ENCODE assay signal across 15 cellular contexts in genomic region chr16:59881366-59881765, GRCh38.
"Had no signal": no experiment of that assay in that cellular context is flagged by ENCODE, and none has a peak within 500 bp of the region (broad histone marks: within the 10 kb centered on the region; RNA-seq: fewer than 3 reads in every experiment).

No MANE protein-coding gene starts in this region.

- H3K27ac Mint-ChIP-seq: activated CD8-positive, alpha-beta T cell treated with anti-CD3 and anti-CD28 coated beads for 36 hours; activated naive CD4-positive, alpha-beta T cell treated with anti-CD3 and anti-CD28 coated beads, Interleukin-2, amount 50 U/mL, for 24 hours; nephron progenitor cell; WTC11 had no signal

- H3K36me3 Mint-ChIP-seq: activated naive CD4-positive, alpha-beta T cell treated with anti-CD3 and anti-CD28 coated beads, Interleukin-2, amount 50 U/mL, for 24 hours; WTC11 had no signal

- H3K4me1 ChIP-seq: psoas muscle, right lobe of liver had no signal

- H3K4me3 Mint-ChIP-seq: activated CD8-positive, alpha-beta T cell treated with anti-CD3 and anti-CD28 coated beads for 36 hours; activated naive CD4-positive, alpha-beta T cell treated with anti-CD3 and anti-CD28 coated beads, Interleukin-2, amount 50 U/mL, for 24 hours; activated T-cell treated with anti-CD3 and anti-CD28 coated beads, Interleukin-2, amount 50 U/mL, for 4 hours; nephron progenitor cell; WTC11 had no signal

- DNase-seq: activated CD4-positive, alpha-beta T cell treated with anti-CD3 and anti-CD28 coated beads for 4 hours; activated CD8-positive, alpha-beta T cell treated with anti-CD3 and anti-CD28 coated beads for 36 hours; activated effector memory CD4-positive, alpha-beta T cell treated with Interleukin-2 at 50 U/mL for 16 hours; activated T-cell treated with anti-CD3 and anti-CD28 coated beads, Interleukin-2, amount 50 U/mL, for 4 hours; dorsolateral prefrontal cortex; nephron progenitor cell; psoas muscle; right lobe of liver; stimulated activated naive CD8-positive, alpha-beta T cell treated with anti-CD3 and anti-CD28 coated beads, Interleukin-15, Interleukin-2, amounts not matched to agents 100 U/mL and 50 U/mL, for 24 hours; T1000; transverse colon had no signal

- H3K4me3 ChIP-seq: cardiac muscle cell, dorsolateral prefrontal cortex, esophagus muscularis mucosa, psoas muscle, right lobe of liver, transverse colon had no signal

- H3K27me3 ChIP-seq: cardiac muscle cell, dorsolateral prefrontal cortex, esophagus muscularis mucosa, right lobe of liver, transverse colon had no signal

- H3K36me3 ChIP-seq: cardiac muscle cell, esophagus muscularis mucosa, right lobe of liver, transverse colon had no signal

- H3K9me3 ChIP-seq: esophagus muscularis mucosa, psoas muscle, right lobe of liver had no signal

- H3K9me3 Mint-ChIP-seq: nephron progenitor cell had no signal

- H3K4me1 Mint-ChIP-seq: activated naive CD4-positive, alpha-beta T cell treated with anti-CD3 and anti-CD28 coated beads, Interleukin-2, amount 50 U/mL, for 24 hours had no signal

- H3K27me3 Mint-ChIP-seq: activated CD8-positive, alpha-beta T cell treated with anti-CD3 and anti-CD28 coated beads for 36 hours; activated naive CD4-positive, alpha-beta T cell treated with anti-CD3 and anti-CD28 coated beads, Interleukin-2, amount 50 U/mL, for 24 hours had no signal

- H3K27ac ChIP-seq: cardiac muscle cell, dorsolateral prefrontal cortex, esophagus muscularis mucosa, psoas muscle, right lobe of liver, transverse colon had no signal

- ATAC-seq: activated CD8-positive, alpha-beta T cell treated with anti-CD3 and anti-CD28 coated beads for 36 hours; activated T-cell treated with anti-CD3 and anti-CD28 coated beads, Interleukin-2, amount 50 U/mL, for 4 hours; psoas muscle; right lobe of liver; stimulated activated naive CD8-positive, alpha-beta T cell treated with anti-CD3 and anti-CD28 coated beads, Interleukin-15, Interleukin-2, amounts not matched to agents 100 U/mL and 50 U/mL, for 24 hours; WTC11 had no signal
